3 cellular contexts compared by ENCODE assay signal in genomic region chr1:35763211-35763610, GRCh38.
TF ChIP-seq lines count a peak whose summit lies in the region.

No MANE protein-coding gene starts in this region.

TF ChIP-seq in SK-N-SH, 30 proteins besides CTCF, POLR2A, EP300 and RAD21 (continues in another document):
- TF ChIP-seq MXI1 (IDR thresholded peaks at IDR 0.05; ENCODE audit: low read depth, low read length) (no peak), FOXM1 (IDR thresholded peaks at IDR 0.05; ENCODE audit: low read depth) (no peak), EZH2phosphoT487 (IDR thresholded peaks at IDR 0.05; ENCODE audit: borderline replicate concordance, low read depth) (no peak), JUND (IDR thresholded peaks at IDR 0.05) (no peak), RCOR1 (IDR thresholded peaks at IDR 0.05; ENCODE audit: low read length) (no peak), SMC3 (IDR thresholded peaks at IDR 0.05; ENCODE audit: low read depth, low read length) (no peak), CHD2 (IDR thresholded peaks at IDR 0.05; ENCODE audit: low read length, partially characterized antibody) (no peak), FOXJ3 (CRISPR knock-in tag; IDR thresholded peaks at IDR 0.05) (no peak), NFIC (IDR thresholded peaks at IDR 0.05; ENCODE audit: borderline replicate concordance) (no peak), FOSL2 (IDR thresholded peaks at IDR 0.05; ENCODE audit: borderline replicate concordance, low read depth) (no peak), MAX (IDR thresholded peaks at IDR 0.05; ENCODE audit: low read depth) (no peak), TAF1 (IDR thresholded peaks at IDR 0.05; ENCODE audit: borderline replicate concordance, low read depth, low read length) (no peak), RFX5 (IDR thresholded peaks at IDR 0.05; ENCODE audit: low read length) (no peak), YY1 (IDR thresholded peaks at IDR 0.05; ENCODE audit: low read depth) (no peak), NRF1 (IDR thresholded peaks at IDR 0.05; ENCODE audit: low read depth, low read length) (no peak), SIN3A (IDR thresholded peaks at IDR 0.05; ENCODE audit: borderline replicate concordance, low read depth, low read length) (no peak)
- TF ChIP-seq, protein P1, sequence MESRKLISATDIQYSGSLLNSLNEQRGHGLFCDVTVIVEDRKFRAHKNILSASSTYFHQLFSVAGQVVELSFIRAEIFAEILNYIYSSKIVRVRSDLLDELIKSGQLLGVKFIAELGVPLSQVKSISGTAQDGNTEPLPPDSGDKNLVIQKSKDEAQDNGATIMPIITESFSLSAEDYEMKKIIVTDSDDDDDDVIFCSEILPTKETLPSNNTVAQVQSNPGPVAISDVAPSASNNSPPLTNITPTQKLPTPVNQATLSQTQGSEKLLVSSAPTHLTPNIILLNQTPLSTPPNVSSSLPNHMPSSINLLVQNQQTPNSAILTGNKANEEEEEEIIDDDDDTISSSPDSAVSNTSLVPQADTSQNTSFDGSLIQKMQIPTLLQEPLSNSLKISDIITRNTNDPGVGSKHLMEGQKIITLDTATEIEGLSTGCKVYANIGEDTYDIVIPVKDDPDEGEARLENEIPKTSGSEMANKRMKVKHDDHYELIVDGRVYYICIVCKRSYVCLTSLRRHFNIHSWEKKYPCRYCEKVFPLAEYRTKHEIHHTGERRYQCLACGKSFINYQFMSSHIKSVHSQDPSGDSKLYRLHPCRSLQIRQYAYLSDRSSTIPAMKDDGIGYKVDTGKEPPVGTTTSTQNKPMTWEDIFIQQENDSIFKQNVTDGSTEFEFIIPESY (IDR thresholded peaks at IDR 0.05; ENCODE audit: borderline replicate concordance, low read depth): no peak
- TF ChIP-seq, protein P2, sequence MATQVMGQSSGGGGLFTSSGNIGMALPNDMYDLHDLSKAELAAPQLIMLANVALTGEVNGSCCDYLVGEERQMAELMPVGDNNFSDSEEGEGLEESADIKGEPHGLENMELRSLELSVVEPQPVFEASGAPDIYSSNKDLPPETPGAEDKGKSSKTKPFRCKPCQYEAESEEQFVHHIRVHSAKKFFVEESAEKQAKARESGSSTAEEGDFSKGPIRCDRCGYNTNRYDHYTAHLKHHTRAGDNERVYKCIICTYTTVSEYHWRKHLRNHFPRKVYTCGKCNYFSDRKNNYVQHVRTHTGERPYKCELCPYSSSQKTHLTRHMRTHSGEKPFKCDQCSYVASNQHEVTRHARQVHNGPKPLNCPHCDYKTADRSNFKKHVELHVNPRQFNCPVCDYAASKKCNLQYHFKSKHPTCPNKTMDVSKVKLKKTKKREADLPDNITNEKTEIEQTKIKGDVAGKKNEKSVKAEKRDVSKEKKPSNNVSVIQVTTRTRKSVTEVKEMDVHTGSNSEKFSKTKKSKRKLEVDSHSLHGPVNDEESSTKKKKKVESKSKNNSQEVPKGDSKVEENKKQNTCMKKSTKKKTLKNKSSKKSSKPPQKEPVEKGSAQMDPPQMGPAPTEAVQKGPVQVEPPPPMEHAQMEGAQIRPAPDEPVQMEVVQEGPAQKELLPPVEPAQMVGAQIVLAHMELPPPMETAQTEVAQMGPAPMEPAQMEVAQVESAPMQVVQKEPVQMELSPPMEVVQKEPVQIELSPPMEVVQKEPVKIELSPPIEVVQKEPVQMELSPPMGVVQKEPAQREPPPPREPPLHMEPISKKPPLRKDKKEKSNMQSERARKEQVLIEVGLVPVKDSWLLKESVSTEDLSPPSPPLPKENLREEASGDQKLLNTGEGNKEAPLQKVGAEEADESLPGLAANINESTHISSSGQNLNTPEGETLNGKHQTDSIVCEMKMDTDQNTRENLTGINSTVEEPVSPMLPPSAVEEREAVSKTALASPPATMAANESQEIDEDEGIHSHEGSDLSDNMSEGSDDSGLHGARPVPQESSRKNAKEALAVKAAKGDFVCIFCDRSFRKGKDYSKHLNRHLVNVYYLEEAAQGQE (IDR thresholded peaks at IDR 0.05; ENCODE audit: low read depth, low read length): no peak

TF ChIP-seq in SK-N-SH treated with all-trans-retinoic acid at 6 μM for 48 hours, 23 proteins besides CTCF, POLR2A, EP300 and RAD21:
- TF ChIP-seq ZC3H10 (CRISPR knock-in tag; IDR thresholded peaks at IDR 0.05) (no peak), ZNF70 (CRISPR knock-in tag; IDR thresholded peaks at IDR 0.05) (no peak), ZNF565 (CRISPR knock-in tag; conservative IDR thresholded peaks at IDR 0.05; ENCODE audit: low read depth) (no peak), RARB (CRISPR knock-in tag; IDR thresholded peaks at IDR 0.05) (no peak), ZFP30 (CRISPR knock-in tag; IDR thresholded peaks at IDR 0.05) (no peak), GLIS3 (CRISPR knock-in tag; IDR thresholded peaks at IDR 0.05) (no peak), TCF4 (CRISPR knock-in tag; IDR thresholded peaks at IDR 0.05; ENCODE audit: borderline replicate concordance) (no peak), TOX (CRISPR knock-in tag; IDR thresholded peaks at IDR 0.05; ENCODE audit: borderline replicate concordance) (no peak), OSR1 (CRISPR knock-in tag; IDR thresholded peaks at IDR 0.05) (no peak)
- TF ChIP-seq, protein P3, sequence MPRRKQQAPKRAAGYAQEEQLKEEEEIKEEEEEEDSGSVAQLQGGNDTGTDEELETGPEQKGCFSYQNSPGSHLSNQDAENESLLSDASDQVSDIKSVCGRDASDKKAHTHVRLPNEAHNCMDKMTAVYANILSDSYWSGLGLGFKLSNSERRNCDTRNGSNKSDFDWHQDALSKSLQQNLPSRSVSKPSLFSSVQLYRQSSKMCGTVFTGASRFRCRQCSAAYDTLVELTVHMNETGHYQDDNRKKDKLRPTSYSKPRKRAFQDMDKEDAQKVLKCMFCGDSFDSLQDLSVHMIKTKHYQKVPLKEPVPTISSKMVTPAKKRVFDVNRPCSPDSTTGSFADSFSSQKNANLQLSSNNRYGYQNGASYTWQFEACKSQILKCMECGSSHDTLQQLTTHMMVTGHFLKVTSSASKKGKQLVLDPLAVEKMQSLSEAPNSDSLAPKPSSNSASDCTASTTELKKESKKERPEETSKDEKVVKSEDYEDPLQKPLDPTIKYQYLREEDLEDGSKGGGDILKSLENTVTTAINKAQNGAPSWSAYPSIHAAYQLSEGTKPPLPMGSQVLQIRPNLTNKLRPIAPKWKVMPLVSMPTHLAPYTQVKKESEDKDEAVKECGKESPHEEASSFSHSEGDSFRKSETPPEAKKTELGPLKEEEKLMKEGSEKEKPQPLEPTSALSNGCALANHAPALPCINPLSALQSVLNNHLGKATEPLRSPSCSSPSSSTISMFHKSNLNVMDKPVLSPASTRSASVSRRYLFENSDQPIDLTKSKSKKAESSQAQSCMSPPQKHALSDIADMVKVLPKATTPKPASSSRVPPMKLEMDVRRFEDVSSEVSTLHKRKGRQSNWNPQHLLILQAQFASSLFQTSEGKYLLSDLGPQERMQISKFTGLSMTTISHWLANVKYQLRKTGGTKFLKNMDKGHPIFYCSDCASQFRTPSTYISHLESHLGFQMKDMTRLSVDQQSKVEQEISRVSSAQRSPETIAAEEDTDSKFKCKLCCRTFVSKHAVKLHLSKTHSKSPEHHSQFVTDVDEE (CRISPR knock-in tag; IDR thresholded peaks at IDR 0.05): no peak
- TF ChIP-seq, protein P4, sequence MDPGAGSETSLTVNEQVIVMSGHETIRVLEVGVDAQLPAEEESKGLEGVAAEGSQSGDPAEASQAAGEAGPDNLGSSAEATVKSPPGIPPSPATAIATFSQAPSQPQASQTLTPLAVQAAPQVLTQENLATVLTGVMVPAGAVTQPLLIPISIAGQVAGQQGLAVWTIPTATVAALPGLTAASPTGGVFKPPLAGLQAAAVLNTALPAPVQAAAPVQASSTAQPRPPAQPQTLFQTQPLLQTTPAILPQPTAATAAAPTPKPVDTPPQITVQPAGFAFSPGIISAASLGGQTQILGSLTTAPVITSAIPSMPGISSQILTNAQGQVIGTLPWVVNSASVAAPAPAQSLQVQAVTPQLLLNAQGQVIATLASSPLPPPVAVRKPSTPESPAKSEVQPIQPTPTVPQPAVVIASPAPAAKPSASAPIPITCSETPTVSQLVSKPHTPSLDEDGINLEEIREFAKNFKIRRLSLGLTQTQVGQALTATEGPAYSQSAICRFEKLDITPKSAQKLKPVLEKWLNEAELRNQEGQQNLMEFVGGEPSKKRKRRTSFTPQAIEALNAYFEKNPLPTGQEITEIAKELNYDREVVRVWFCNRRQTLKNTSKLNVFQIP (CRISPR knock-in tag; IDR thresholded peaks at IDR 0.05; ENCODE audit: borderline replicate concordance, low read depth): no peak
- TF ChIP-seq, protein P5, sequence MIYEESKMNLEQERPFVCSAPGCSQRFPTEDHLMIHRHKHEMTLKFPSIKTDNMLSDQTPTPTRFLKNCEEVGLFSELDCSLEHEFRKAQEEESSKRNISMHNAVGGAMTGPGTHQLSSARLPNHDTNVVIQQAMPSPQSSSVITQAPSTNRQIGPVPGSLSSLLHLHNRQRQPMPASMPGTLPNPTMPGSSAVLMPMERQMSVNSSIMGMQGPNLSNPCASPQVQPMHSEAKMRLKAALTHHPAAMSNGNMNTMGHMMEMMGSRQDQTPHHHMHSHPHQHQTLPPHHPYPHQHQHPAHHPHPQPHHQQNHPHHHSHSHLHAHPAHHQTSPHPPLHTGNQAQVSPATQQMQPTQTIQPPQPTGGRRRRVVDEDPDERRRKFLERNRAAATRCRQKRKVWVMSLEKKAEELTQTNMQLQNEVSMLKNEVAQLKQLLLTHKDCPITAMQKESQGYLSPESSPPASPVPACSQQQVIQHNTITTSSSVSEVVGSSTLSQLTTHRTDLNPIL (CRISPR knock-in tag; IDR thresholded peaks at IDR 0.05; ENCODE audit: low read depth): no peak

TF ChIP-seq in K562, 482 proteins besides CTCF, POLR2A, EP300 and RAD21:
- TF ChIP-seq SNAPC5 (CRISPR knock-in tag; IDR thresholded peaks at IDR 0.05) (no peak), ZEB2 (IDR thresholded peaks at IDR 0.05) (no peak), CEBPB (tag; IDR thresholded peaks at IDR 0.05) (0 out of 2 replicates have a peak, but pooled peaks have one; percentile 9)
